In the genomic region with DNA sequence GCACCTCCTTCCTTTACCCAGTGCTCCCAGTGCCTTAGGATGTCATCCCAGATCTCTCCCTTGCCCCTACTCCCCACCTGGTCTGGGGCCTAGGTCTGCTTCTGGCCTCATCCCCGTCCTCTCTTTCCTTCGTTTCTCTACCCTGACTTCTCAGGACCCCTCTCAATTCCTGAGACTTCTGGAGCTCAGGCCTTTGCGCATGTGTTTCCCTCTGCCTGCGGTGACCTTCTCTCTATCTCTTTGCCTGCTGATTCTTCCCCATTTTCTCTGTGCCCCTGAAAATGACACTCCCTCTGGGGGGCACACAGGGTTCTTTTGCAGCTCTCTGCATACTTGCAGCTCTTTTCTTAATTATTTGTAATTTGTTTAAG, we compare ENCODE assay signal across 1 cellular context.
TF ChIP-seq lines count a peak whose summit lies in the region.

No MANE protein-coding gene starts in this region.

TF ChIP-seq in HepG2, 621 proteins besides CTCF, POLR2A, EP300 and RAD21:
- TF ChIP-seq ZBTB25 (CRISPR knock-in tag; IDR thresholded peaks at IDR 0.05), result no peak
